Comparison of ENCODE assay signal across 18 cellular contexts in genomic region chr7:139467729-139468128, GRCh38. TPM values are rescaled to one million over a fixed set of nuclear protein-coding genes. Genes with fewer than 3 reads are reported as not detected.
"Had no signal": no experiment of that assay in that cellular context is flagged by ENCODE, and none has a peak within 500 bp of the region (broad histone marks: within the 10 kb centered on the region; RNA-seq: fewer than 3 reads in every experiment).

No MANE protein-coding gene starts in this region.

RNA-seq across cellular contexts. Expression of gene KLRG2, which starts 15.7 kb away (rescaled TPM):
- total RNA-seq: activated B cell treated with CpG ODN at 0.5 μM for 24 hours; activated T-helper 17 cell treated with anti-CD3 and anti-CD28 coated beads, Interleukin-2, amount 50 U/mL, for 72 hours; aorta; cardiac septum had no signal
- polyA plus RNA-seq: aorta had no signal

RNA-seq across cellular contexts. Expression of gene CLEC2L, which starts 55.8 kb away (rescaled TPM):
- total RNA-seq: activated B cell treated with CpG ODN at 0.5 μM for 24 hours; activated CD4-positive, alpha-beta memory T cell treated with anti-CD3 and anti-CD28 coated beads for 36 hours; activated CD4-positive, alpha-beta T cell treated with anti-CD3 and anti-CD28 coated beads, Interleukin-2, amount 10 ng/mL, durations not matched to agents 24 days and 14 days; activated CD8-positive, alpha-beta memory T cell treated with anti-CD3 and anti-CD28 coated beads for 36 hours; activated CD8-positive, alpha-beta T cell treated with anti-CD3 and anti-CD28 coated beads for 36 hours; activated naive CD4-positive, alpha-beta T cell treated with anti-CD3 and anti-CD28 coated beads for 36 hours; activated naive CD4-positive, alpha-beta T cell treated with anti-CD3 and anti-CD28 coated beads, Interleukin-2, amount 50 U/mL, for 72 hours; activated naive CD8-positive, alpha-beta T cell treated with anti-CD3 and anti-CD28 coated beads for 36 hours; activated T-cell treated with anti-CD3 and anti-CD28 coated beads, Interleukin-2, amount 50 U/mL, for 4 hours; activated T-cell treated with anti-CD3 and anti-CD28 coated beads, Interleukin-2, amount 50 U/mL, for 72 hours; activated T-helper 1 cell treated with anti-CD3 and anti-CD28 coated beads, Interleukin-12 subunit alpha, Interleukin-12 subunit beta, Interleukin-2, Interleukin-4 antibody, amounts not matched to agents 30 ng/mL and 10 ng/mL and 1 ng/mL, durations not matched to agents 14 hours and 24 hours and 36 hours; activated T-helper 17 cell treated with anti-CD3 and anti-CD28 coated beads, Interleukin-2, amount 50 U/mL, for 72 hours; aorta; astrocyte; body of pancreas; breast epithelium; cardiac septum had no signal
- polyA plus RNA-seq: adrenal gland, aorta had no signal
